Comparison of ENCODE assay signal across 8 cellular contexts in the genomic region with DNA sequence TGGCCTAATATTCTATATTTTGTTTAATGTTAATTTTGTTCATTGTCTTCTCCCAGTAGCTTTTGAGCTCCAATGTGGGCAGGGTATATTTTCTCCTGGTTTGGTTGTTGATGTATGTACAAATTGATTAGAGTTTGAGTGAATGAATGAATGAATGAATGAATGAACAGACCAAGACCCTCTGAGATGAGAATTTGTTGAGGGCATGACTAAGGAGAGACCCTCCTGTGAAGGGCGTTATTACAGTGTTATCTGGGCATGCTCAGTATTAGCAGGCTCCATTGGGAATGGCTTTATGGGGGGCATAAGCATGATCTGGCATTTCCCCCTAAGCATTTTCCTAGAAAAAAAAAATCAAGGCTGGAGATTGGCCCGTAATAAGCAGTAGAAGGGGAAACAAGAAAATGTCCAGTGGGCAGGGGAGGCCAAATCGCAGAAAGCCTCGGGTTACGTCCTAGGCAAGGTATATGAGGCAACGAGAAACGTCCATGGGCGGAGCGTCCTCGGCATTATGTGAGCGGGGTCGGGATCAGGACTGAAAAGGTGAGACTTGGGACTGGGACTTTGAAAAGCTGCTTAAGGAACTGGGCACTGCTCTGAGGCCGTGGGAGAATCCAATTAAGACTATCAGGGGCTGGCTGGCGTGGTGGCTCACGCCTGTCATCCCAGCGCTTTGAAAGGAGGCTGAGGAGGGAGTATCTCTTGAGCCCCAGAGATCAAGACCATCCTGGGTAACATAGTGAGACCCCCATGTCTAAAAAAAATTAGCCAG. TPM values are rescaled to one million over a fixed set of nuclear protein-coding genes. Genes with fewer than 3 reads are reported as not detected.
DNase-seq lines count a peak whose midpoint lies in the region; ATAC-seq and TF ChIP-seq lines count a peak whose summit lies in the region.

No MANE protein-coding gene starts in this region.

- no peak overlapping the region for H3K27ac Mint-ChIP-seq in H9

- peaks cover 25 to 29% of the 10 kb centered on the region in 2 experiments for H3K4me1 Mint-ChIP-seq in H9

- H3K9me3 Mint-ChIP-seq in H9: no peaks in the 10 kb centered on the region; a peak in 1 of 5 replicates

- no peak overlapping the region for H4K5ac ChIP-seq in H9 (ENCODE audit: insufficient read length, low read depth, low read length)

- H2AFZ ChIP-seq in H9 (ENCODE audit: low read length): no peak overlapping the region
- no peak overlapping the region for H2AFZ ChIP-seq in OCI-LY3 (ENCODE audit: low read depth, low read length)

- H3K9me3 ChIP-seq in H9 (ENCODE audit: control insufficient read depth, low read depth, low read length) (no peaks in the 10 kb centered on the region), OCI-LY3 (ENCODE audit: insufficient read depth, low read length) (no peaks in the 10 kb centered on the region), sigmoid colon (no peaks in the 10 kb centered on the region)

- H3K27ac ChIP-seq in H9 (ENCODE audit: insufficient read length, low read depth, low read length): no peak overlapping the region
- no peak overlapping the region for H3K27ac ChIP-seq in OCI-LY3 (ENCODE audit: low read length)
- no peak overlapping the region for H3K27ac ChIP-seq in sigmoid colon

- H3K4me1 ChIP-seq in H9 (ENCODE audit: insufficient read depth, low read length) (peaks cover 5% of the 10 kb centered on the region; the same call in 1 of the 2 replicates), OCI-LY3 (ENCODE audit: low read length) (peaks cover 17% of the 10 kb centered on the region), sigmoid colon (peaks cover 0 to 19% (median 14%) of the 10 kb centered on the region in 4 donors)

- H4K8ac ChIP-seq in H9 (replicated peaks; ENCODE audit: insufficient read length, low read depth, low read length): no peak overlapping the region

- no peak overlapping the region for H2AK5ac ChIP-seq in H9 (ENCODE audit: insufficient read length, low read length)

- H4K20me1 ChIP-seq in H9 (ENCODE audit: control insufficient read depth, insufficient read depth, insufficient read length) (no peaks in the 10 kb centered on the region), OCI-LY3 (ENCODE audit: insufficient read depth, low read length) (no peaks in the 10 kb centered on the region)

- H3K4me3 ChIP-seq in OCI-LY3 (ENCODE audit: low read length): peak overlapping the region; percentile 79
- peak overlapping the region; percentile 62 for H3K4me3 ChIP-seq in epithelial cell of proximal tubule (ENCODE audit: low read depth, low read length)
- H3K4me3 ChIP-seq in sigmoid colon: peak overlapping the region in 3 of 4 donors; percentile 76 to 97 (median 78)

- no peak for ATAC-seq in GM19467 (IDR thresholded peaks at IDR 0.05; ENCODE audit: unreplicated experiment)

- H3K14ac ChIP-seq in H9 (ENCODE audit: insufficient read depth, low read length): no peak overlapping the region

- DNase-seq in H9: peak; percentile 36
- DNase-seq in epithelial cell of proximal tubule (ENCODE audit: low read depth): no peak
- no peak for DNase-seq in sigmoid colon
- no peak for DNase-seq in KBM-7
- DNase-seq in cortex of kidney (lab: John Stamatoyannopoulos, UW): no peak
- no peak for DNase-seq in kidney glomerular epithelial cell (lab: John Stamatoyannopoulos, UW)

- H2BK5ac ChIP-seq in H9 (ENCODE audit: insufficient read length, low read length): no peak overlapping the region

- no peaks in the 10 kb centered on the region for H3K79me1 ChIP-seq in H9 (ENCODE audit: insufficient read depth, low read depth, low read length, poor library complexity, severe bottlenecking)

- no peak overlapping the region for H2BK120ac ChIP-seq in H9 (ENCODE audit: low read depth, low read length, poor library complexity, severe bottlenecking)

- H4K91ac ChIP-seq in H9 (ENCODE audit: insufficient read length, low read depth, low read length): no peak overlapping the region

- TF ChIP-seq EP300 in sigmoid colon (IDR thresholded peaks at IDR 0.05): no peak

- H3K27me3 ChIP-seq in H9 (ENCODE audit: insufficient read depth, low read length) (no peaks in the 10 kb centered on the region), OCI-LY3 (ENCODE audit: low read depth, low read length) (no peaks in the 10 kb centered on the region), sigmoid colon (no peaks in the 10 kb centered on the region)

- no peak overlapping the region for H2BK15ac ChIP-seq in H9 (ENCODE audit: low read depth, low read length)

- no peak overlapping the region for H3K56ac ChIP-seq in H9 (ENCODE audit: insufficient read length, low read depth, low read length)

- H3T11ph ChIP-seq in H9 (ENCODE audit: low read length): no peak overlapping the region

- no peak overlapping the region for H3K4ac ChIP-seq in H9 (ENCODE audit: low read depth, low read length)

- peaks cover 0 to 8% (median 2%) of the 10 kb centered on the region in 3 experiments; a peak in 3 of 7 replicates for H3K36me3 Mint-ChIP-seq in H9 (ENCODE audit: insufficient read depth in 1 of 3, low read depth in 3 of 3)

- H3K27me3 Mint-ChIP-seq in H9 (ENCODE audit: low read depth): peaks cover 45% of the 10 kb centered on the region

- H3K23ac ChIP-seq in H9 (ENCODE audit: insufficient read length, low read depth, low read length): no peak overlapping the region

- H3K23me2 ChIP-seq in H9 (ENCODE audit: insufficient read length, low read depth, low read length, poor library complexity, severe bottlenecking): peaks cover 5% of the 10 kb centered on the region

- no peaks in the 10 kb centered on the region for H3K79me2 ChIP-seq in H9 (ENCODE audit: insufficient read depth, low read length)
- no peaks in the 10 kb centered on the region for H3K79me2 ChIP-seq in OCI-LY3 (ENCODE audit: low read length)

- intact Hi-C loops in sigmoid colon (cut with DNase I): loop anchor here (5.0 kb wide), 2 partner anchors 123 to 158 kb away; no protein-coding TSS in a partner anchor

- WGBS in H9 (ENCODE audit: extremely low coverage, insufficient read length, low lambda C conversion rate): no CpG with 5 or more reads among the region's 16 CpGs
- WGBS in sigmoid colon, 2 donors: 23 to 58% methylated on average over 16 of the region's 16 CpGs

- no peak for TF ChIP-seq POLR2A in sigmoid colon (IDR thresholded peaks at IDR 0.05)

- TF ChIP-seq CTCF in H9 (conservative IDR thresholded peaks at IDR 0.05) (no peak), OCI-LY3 (IDR thresholded peaks at IDR 0.05; ENCODE audit: low read depth, low read length) (no peak), epithelial cell of proximal tubule (conservative IDR thresholded peaks at IDR 0.05; ENCODE audit: low read depth, low read length) (no peak), sigmoid colon (IDR thresholded peaks at IDR 0.05) (no peak)

- H3K18ac ChIP-seq in H9 (ENCODE audit: insufficient read length, low read depth, low read length): no peak overlapping the region

- no peak overlapping the region for H2BK20ac ChIP-seq in H9 (ENCODE audit: low read depth, low read length, poor library complexity, severe bottlenecking)

- in situ Hi-C loops in KBM-7 (cut with MboI; ENCODE audit: low pct_unique_long_range_greater_than_20kb, low sequenced_read_pairs): no loop called here

- H3K36me3 ChIP-seq in OCI-LY3 (replicated peaks; ENCODE audit: low read depth, low read length) (no peaks in the 10 kb centered on the region), sigmoid colon (peaks cover 0 to 15% (median 3%) of the 10 kb centered on the region in 4 donors)

- H3K9ac ChIP-seq in H9 (ENCODE audit: extremely low read depth, insufficient read length, low read length) (no peak overlapping the region), OCI-LY3 (ENCODE audit: low read length) (no peak overlapping the region)

- H2BK12ac ChIP-seq in H9 (ENCODE audit: insufficient read length, low read depth, low read length): no peak overlapping the region

- H3K4me3 Mint-ChIP-seq in H9: peak overlapping the region in 1 of 2 experiments; percentile 88; a peak in 3 of 5 replicates

- H3K4me2 ChIP-seq in H9 (ENCODE audit: insufficient read depth, insufficient read length, low read length) (no peak overlapping the region), OCI-LY3 (ENCODE audit: low read length) (peak overlapping the region; percentile 76)

RNA-seq across cellular contexts. Expression of a gene that starts 0.9 kb away (rescaled TPM):
- total RNA-seq in H9 (2021) (18.7 and 19.5 TPM in 2 replicates), epithelial cell of proximal tubule (2.6 and 13.3 TPM in 2 replicates), sigmoid colon (10 to 100 TPM in 2 of 4 donors, 1 to 10 TPM in 2; 4.4 to 11.9 (median 8.5) TPM)
- polyA plus RNA-seq in sigmoid colon: 10 to 100 TPM in 1 of 3 donors, 1 to 10 TPM in 1, under 1 TPM in 1; 0.60 to 10.6 (median 1.2) TPM

RNA-seq across cellular contexts. Expression of a gene that starts 16.5 kb away (rescaled TPM):
- total RNA-seq in H9 (2021) (21.8 and 29.1 TPM in 2 replicates), epithelial cell of proximal tubule (14.3 and 14.7 TPM in 2 replicates), sigmoid colon (1 to 10 TPM; 2.9 to 6.1 (median 5.2) TPM)
- polyA plus RNA-seq in sigmoid colon: 10 to 100 TPM in 1 of 3 donors, 1 to 10 TPM in 2; 2.4 to 16.5 (median 3.5) TPM

RNA-seq across cellular contexts. Expression of a gene that starts 17.6 kb away (rescaled TPM):
- total RNA-seq in H9 (2021) (0.37 TPM in 2 replicates), epithelial cell of proximal tubule (0.14 and 2.0 TPM in 2 replicates), sigmoid colon (100 to 1,000 TPM in 3 of 4 donors, 10 to 100 TPM in 1; 59.4 to 275 (median 154) TPM)
- polyA plus RNA-seq in sigmoid colon: 10 to 100 TPM in 2 of 3 donors, 1 to 10 TPM in 1; 4.4 to 36.6 (median 35.9) TPM

RNA-seq across cellular contexts. Expression of a gene that starts 26.1 kb away (rescaled TPM):
- total RNA-seq in H9 (2021) (4.7 and 5.9 TPM in 2 replicates), epithelial cell of proximal tubule (12.7 and 18.9 TPM in 2 replicates), sigmoid colon (10 to 100 TPM; 12.5 to 19.1 (median 15.9) TPM)
- polyA plus RNA-seq in sigmoid colon: 10 to 100 TPM in 2 of 3 donors, 1 to 10 TPM in 1; 8.4 to 13.6 (median 11.3) TPM

RNA-seq across cellular contexts. Expression of a gene that starts 29.0 kb away (rescaled TPM):
- total RNA-seq in H9 (2021): 69.7 and 77.7 TPM in 2 replicates
- total RNA-seq in epithelial cell of proximal tubule: 49.6 and 63.7 TPM in 2 replicates
- 10 to 100 TPM; 27.8 to 44.9 (median 36.6) TPM for total RNA-seq in sigmoid colon
- 10 to 100 TPM; 48.0 to 72.3 (median 59.4) TPM for polyA plus RNA-seq in sigmoid colon

Comparison
In these comparisons a context has a peak if more than half of its experiments do, and no peak if none do; other contexts are left out.
1. RNA of a gene that starts 17.6 kb away (total RNA-seq): 59.4 to 275 TPM in sigmoid colon; 0.14 to 2.0 TPM in epithelial cell of proximal tubule and 0.37 TPM in H9; every median in the first group is over 10 times any median in the second.
2. Peak in every context shown above with its lines, with median percentiles within 50 percentile points of each other: H3K4me3 ChIP-seq.